Comparison of ENCODE assay signal across 1 cellular context in the genomic region with DNA sequence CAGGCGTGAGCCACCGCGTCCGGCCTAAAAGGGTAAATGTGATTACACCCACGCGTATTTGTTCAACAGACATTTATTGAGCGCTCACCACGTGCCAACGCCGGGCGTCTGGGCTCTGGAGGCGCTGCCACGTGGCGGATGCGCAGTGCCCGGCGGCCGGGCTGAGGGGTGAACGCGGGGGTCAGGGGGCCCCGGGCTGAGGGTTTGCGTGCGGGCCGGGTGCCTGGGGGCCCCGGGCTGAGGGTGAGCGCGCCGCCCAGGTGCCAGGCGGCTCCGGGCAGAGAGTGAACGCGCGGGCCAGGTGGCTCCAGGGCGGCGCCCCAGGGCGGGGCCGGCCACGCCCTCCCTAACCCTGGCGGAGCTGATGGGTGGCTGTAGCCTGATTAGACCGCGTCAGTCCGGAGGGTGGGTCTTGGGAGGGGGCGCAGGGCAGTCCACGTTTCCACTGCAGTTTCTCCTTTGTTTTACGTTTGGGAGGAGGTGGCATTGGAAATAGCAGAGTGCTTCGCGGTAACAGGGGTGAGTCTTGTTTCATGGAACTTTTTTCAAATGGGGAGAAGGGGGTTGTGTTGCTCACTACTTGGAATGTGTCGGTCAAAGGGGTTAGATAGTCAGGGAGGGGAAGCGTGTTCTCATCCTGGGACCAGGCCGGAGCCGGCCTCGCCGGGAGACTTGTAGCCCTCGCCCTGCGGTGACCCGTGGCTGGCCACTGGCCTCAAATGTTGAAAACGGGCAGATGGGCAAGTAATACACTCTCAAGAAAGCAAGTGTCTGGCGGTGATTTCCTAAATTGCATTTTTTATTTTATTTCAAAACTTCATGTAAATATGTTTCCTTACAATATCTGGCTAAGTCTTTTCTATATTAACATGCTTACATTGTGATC.
TF ChIP-seq lines count a peak whose summit lies in the region.

Gene ZFP42, plus strand, starts transcription at position 450 of the 886 bp plus-strand sequence. CDS start 7,037 bp downstream, outside the sequence.

TF ChIP-seq in WTC11, 78 proteins besides CTCF, POLR2A, EP300 and RAD21 (continued from another document and continues in another):
- TF ChIP-seq, protein P1, sequence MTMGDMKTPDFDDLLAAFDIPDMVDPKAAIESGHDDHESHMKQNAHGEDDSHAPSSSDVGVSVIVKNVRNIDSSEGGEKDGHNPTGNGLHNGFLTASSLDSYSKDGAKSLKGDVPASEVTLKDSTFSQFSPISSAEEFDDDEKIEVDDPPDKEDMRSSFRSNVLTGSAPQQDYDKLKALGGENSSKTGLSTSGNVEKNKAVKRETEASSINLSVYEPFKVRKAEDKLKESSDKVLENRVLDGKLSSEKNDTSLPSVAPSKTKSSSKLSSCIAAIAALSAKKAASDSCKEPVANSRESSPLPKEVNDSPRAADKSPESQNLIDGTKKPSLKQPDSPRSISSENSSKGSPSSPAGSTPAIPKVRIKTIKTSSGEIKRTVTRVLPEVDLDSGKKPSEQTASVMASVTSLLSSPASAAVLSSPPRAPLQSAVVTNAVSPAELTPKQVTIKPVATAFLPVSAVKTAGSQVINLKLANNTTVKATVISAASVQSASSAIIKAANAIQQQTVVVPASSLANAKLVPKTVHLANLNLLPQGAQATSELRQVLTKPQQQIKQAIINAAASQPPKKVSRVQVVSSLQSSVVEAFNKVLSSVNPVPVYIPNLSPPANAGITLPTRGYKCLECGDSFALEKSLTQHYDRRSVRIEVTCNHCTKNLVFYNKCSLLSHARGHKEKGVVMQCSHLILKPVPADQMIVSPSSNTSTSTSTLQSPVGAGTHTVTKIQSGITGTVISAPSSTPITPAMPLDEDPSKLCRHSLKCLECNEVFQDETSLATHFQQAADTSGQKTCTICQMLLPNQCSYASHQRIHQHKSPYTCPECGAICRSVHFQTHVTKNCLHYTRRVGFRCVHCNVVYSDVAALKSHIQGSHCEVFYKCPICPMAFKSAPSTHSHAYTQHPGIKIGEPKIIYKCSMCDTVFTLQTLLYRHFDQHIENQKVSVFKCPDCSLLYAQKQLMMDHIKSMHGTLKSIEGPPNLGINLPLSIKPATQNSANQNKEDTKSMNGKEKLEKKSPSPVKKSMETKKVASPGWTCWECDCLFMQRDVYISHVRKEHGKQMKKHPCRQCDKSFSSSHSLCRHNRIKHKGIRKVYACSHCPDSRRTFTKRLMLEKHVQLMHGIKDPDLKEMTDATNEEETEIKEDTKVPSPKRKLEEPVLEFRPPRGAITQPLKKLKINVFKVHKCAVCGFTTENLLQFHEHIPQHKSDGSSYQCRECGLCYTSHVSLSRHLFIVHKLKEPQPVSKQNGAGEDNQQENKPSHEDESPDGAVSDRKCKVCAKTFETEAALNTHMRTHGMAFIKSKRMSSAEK (CRISPR knock-in tag; IDR thresholded peaks at IDR 0.05; ENCODE audit: borderline replicate concordance), result no peak
- TF ChIP-seq JUN (CRISPR knock-in tag; IDR thresholded peaks at IDR 0.05) (0 out of 2 replicates have a peak, but pooled peaks have one; percentile 48), EMX1 (CRISPR knock-in tag; IDR thresholded peaks at IDR 0.05) (no peak), USF1 (CRISPR knock-in tag; IDR thresholded peaks at IDR 0.05) (no peak; the same call in 1 of the 2 replicates), ERG (CRISPR knock-in tag; IDR thresholded peaks at IDR 0.05) (no peak; the same call in 1 of the 2 replicates), CBFB (CRISPR knock-in tag; IDR thresholded peaks at IDR 0.05; ENCODE audit: low read depth) (peak; percentile 43; the same call in 1 of the 2 replicates), CREM (CRISPR knock-in tag; IDR thresholded peaks at IDR 0.05) (no peak), ZNF232 (CRISPR knock-in tag; IDR thresholded peaks at IDR 0.05) (no peak), KAT7 (CRISPR knock-in tag; IDR thresholded peaks at IDR 0.05; ENCODE audit: borderline replicate concordance) (no peak), ZNF671 (CRISPR knock-in tag; IDR thresholded peaks at IDR 0.05) (no peak), SMAD4 (CRISPR knock-in tag; IDR thresholded peaks at IDR 0.05) (0 out of 2 replicates have a peak, but pooled peaks have one; percentile 55), NR2C2 (CRISPR knock-in tag; IDR thresholded peaks at IDR 0.05) (no peak), ATF3 (CRISPR knock-in tag; conservative IDR thresholded peaks at IDR 0.05) (no peak), TP53 (CRISPR knock-in tag; IDR thresholded peaks at IDR 0.05) (0 out of 2 replicates have a peak, but pooled peaks have one; percentile 26), ZNF263 (CRISPR knock-in tag; IDR thresholded peaks at IDR 0.05; ENCODE audit: low read depth) (no peak), ETV6 (CRISPR knock-in tag; IDR thresholded peaks at IDR 0.05) (peak; percentile 55; the same call in 1 of the 2 replicates), ZNF121 (CRISPR knock-in tag; IDR thresholded peaks at IDR 0.05) (no peak), ATF2 (CRISPR knock-in tag; IDR thresholded peaks at IDR 0.05; ENCODE audit: borderline replicate concordance, low read depth) (no peak), HMGA2 (CRISPR knock-in tag; IDR thresholded peaks at IDR 0.05) (no peak), FOXK1 (CRISPR knock-in tag; IDR thresholded peaks at IDR 0.05) (peak; percentile 15; the same call in 1 of the 2 replicates), GABPB1 (CRISPR knock-in tag; IDR thresholded peaks at IDR 0.05) (no peak), PRRX2 (CRISPR knock-in tag; IDR thresholded peaks at IDR 0.05) (no peak), RORB (CRISPR knock-in tag; IDR thresholded peaks at IDR 0.05) (no peak), NR3C1 (CRISPR knock-in tag; conservative IDR thresholded peaks at IDR 0.05; ENCODE audit: low read depth) (0 out of 2 replicates have a peak, but pooled peaks have one; percentile 20), FOXP1 (CRISPR knock-in tag; IDR thresholded peaks at IDR 0.05; ENCODE audit: borderline replicate concordance) (no peak; the same call in 1 of the 2 replicates), ZNF425 (CRISPR knock-in tag; conservative IDR thresholded peaks at IDR 0.05) (no peak), TCF7 (CRISPR knock-in tag; IDR thresholded peaks at IDR 0.05; ENCODE audit: low read depth) (no peak), SP1 (CRISPR knock-in tag; conservative IDR thresholded peaks at IDR 0.05) (peak; percentile 81), ZBTB21 (CRISPR knock-in tag; IDR thresholded peaks at IDR 0.05; ENCODE audit: borderline replicate concordance) (no peak)
- TF ChIP-seq, protein P2, sequence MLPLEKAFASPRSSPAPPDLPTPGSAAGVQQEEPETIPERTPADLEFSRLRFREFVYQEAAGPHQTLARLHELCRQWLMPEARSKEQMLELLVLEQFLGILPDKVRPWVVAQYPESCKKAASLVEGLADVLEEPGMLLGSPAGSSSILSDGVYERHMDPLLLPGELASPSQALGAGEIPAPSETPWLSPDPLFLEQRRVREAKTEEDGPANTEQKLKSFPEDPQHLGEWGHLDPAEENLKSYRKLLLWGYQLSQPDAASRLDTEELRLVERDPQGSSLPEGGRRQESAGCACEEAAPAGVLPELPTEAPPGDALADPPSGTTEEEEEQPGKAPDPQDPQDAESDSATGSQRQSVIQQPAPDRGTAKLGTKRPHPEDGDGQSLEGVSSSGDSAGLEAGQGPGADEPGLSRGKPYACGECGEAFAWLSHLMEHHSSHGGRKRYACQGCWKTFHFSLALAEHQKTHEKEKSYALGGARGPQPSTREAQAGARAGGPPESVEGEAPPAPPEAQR (CRISPR knock-in tag; IDR thresholded peaks at IDR 0.05), result no peak
- TF ChIP-seq, protein P3, sequence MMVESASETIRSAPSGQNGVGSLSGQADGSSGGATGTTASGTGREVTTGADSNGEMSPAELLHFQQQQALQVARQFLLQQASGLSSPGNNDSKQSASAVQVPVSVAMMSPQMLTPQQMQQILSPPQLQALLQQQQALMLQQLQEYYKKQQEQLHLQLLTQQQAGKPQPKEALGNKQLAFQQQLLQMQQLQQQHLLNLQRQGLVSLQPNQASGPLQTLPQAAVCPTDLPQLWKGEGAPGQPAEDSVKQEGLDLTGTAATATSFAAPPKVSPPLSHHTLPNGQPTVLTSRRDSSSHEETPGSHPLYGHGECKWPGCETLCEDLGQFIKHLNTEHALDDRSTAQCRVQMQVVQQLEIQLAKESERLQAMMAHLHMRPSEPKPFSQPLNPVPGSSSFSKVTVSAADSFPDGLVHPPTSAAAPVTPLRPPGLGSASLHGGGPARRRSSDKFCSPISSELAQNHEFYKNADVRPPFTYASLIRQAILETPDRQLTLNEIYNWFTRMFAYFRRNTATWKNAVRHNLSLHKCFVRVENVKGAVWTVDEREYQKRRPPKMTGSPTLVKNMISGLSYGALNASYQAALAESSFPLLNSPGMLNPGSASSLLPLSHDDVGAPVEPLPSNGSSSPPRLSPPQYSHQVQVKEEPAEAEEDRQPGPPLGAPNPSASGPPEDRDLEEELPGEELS (CRISPR knock-in tag; IDR thresholded peaks at IDR 0.05), result no peak
- TF ChIP-seq, protein P4, sequence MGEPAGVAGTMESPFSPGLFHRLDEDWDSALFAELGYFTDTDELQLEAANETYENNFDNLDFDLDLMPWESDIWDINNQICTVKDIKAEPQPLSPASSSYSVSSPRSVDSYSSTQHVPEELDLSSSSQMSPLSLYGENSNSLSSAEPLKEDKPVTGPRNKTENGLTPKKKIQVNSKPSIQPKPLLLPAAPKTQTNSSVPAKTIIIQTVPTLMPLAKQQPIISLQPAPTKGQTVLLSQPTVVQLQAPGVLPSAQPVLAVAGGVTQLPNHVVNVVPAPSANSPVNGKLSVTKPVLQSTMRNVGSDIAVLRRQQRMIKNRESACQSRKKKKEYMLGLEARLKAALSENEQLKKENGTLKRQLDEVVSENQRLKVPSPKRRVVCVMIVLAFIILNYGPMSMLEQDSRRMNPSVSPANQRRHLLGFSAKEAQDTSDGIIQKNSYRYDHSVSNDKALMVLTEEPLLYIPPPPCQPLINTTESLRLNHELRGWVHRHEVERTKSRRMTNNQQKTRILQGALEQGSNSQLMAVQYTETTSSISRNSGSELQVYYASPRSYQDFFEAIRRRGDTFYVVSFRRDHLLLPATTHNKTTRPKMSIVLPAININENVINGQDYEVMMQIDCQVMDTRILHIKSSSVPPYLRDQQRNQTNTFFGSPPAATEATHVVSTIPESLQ (CRISPR knock-in tag; IDR thresholded peaks at IDR 0.05), result no peak
- TF ChIP-seq, protein P5, sequence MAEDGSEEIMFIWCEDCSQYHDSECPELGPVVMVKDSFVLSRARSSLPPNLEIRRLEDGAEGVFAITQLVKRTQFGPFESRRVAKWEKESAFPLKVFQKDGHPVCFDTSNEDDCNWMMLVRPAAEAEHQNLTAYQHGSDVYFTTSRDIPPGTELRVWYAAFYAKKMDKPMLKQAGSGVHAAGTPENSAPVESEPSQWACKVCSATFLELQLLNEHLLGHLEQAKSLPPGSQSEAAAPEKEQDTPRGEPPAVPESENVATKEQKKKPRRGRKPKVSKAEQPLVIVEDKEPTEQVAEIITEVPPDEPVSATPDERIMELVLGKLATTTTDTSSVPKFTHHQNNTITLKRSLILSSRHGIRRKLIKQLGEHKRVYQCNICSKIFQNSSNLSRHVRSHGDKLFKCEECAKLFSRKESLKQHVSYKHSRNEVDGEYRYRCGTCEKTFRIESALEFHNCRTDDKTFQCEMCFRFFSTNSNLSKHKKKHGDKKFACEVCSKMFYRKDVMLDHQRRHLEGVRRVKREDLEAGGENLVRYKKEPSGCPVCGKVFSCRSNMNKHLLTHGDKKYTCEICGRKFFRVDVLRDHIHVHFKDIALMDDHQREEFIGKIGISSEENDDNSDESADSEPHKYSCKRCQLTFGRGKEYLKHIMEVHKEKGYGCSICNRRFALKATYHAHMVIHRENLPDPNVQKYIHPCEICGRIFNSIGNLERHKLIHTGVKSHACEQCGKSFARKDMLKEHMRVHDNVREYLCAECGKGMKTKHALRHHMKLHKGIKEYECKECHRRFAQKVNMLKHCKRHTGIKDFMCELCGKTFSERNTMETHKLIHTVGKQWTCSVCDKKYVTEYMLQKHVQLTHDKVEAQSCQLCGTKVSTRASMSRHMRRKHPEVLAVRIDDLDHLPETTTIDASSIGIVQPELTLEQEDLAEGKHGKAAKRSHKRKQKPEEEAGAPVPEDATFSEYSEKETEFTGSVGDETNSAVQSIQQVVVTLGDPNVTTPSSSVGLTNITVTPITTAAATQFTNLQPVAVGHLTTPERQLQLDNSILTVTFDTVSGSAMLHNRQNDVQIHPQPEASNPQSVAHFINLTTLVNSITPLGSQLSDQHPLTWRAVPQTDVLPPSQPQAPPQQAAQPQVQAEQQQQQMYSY (CRISPR knock-in tag; IDR thresholded peaks at IDR 0.05), result no peak
